In the genomic region with DNA sequence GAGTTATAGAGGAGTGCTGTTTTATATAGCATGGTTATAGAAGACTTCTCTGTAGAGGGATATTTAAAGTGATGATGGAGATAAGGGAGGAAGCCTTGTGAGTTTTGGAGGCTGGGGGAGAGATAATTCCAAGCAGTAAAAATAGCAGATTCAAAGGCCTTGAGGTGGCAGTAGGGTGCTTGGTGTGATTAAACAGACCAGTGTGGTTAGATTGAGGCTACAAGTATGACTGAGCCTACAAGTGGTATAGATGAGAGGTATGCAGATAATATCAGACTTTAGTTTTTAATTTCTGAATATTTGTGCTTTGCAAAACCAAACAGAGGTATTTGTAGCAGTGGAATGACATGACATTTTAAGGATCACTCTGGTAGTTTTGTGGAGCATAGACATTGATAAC, we compare ENCODE assay signal across 13 cellular contexts. TPM values are rescaled to one million over a fixed set of nuclear protein-coding genes. Genes with fewer than 3 reads are reported as not detected.
A peak's percentile ranks its signal among the peaks of the same experiment; 100 is the strongest.
DNase-seq lines count a peak whose midpoint lies in the region; ATAC-seq and TF ChIP-seq lines count a peak whose summit lies in the region.
"Had no signal": no experiment of that assay in that cellular context is flagged by ENCODE, and none has a peak within 500 bp of the region (broad histone marks: within the 10 kb centered on the region; RNA-seq: fewer than 3 reads in every experiment).

No MANE protein-coding gene starts in this region.

- POLR2A ChIA-PET in PC-3 (lab: Charles Lee; ENCODE audit: unreplicated experiment): no interaction called here

- TF ChIP-seq CTCF in PC-3 (conservative IDR thresholded peaks at IDR 0.05; ENCODE audit: low read depth, low read length) (no peak), fibroblast of lung (conservative IDR thresholded peaks at IDR 0.05 in 1 of 2, IDR thresholded peaks at IDR 0.05 in 1 of 2; ENCODE audit: low read depth in 1 of 2, low read length in 2 of 2) (no peak), tibial artery (IDR thresholded peaks at IDR 0.05) (no peak)

- no peak overlapping the region for H2AFZ ChIP-seq in PC-3 (ENCODE audit: low read length)
- H2AFZ ChIP-seq in fibroblast of lung (ENCODE audit: low read length): no peak overlapping the region
- H2AFZ ChIP-seq in trophoblast cell (ENCODE audit: insufficient read depth, low read length, poor library complexity): no peak overlapping the region

- BruUV-seq in PC-3 (replicated peaks; lab: Mats Ljungman, UMichigan): no TSS peak

- no peaks in the 10 kb centered on the region for H3K9me2 ChIP-seq in PC-3 (replicated peaks; ENCODE audit: low read length)

- no peak overlapping the region for H4K91ac ChIP-seq in trophoblast cell (ENCODE audit: low read depth, low read length)

- no peak overlapping the region for H3K9ac ChIP-seq in PC-3 (ENCODE audit: low read length)
- H3K9ac ChIP-seq in fibroblast of lung (ENCODE audit: insufficient read depth, low read length): no peak overlapping the region
- no peak overlapping the region for H3K9ac ChIP-seq in trophoblast cell (ENCODE audit: low read length)
- H3K9ac ChIP-seq: BLaER1 treated with 17β-estradiol and CSF1 and Interleukin-3, amounts not matched to agents 10 nM and 100 nM had no signal

- no peak overlapping the region for H2BK12ac ChIP-seq in trophoblast cell (ENCODE audit: low read length)

- H3K36me3 ChIP-seq in PC-3 (ENCODE audit: low read depth, low read length) (no peaks in the 10 kb centered on the region; the same call in 1 of the 2 replicates), fibroblast of lung (ENCODE audit: control insufficient read depth, insufficient read depth, low read length) (no peaks in the 10 kb centered on the region), trophoblast cell (ENCODE audit: control insufficient read depth in 1 of 2, insufficient read depth in 2 of 2, low read length in 2 of 2) (peaks cover 0 to 2% of the 10 kb centered on the region in 2 experiments), tibial artery (peaks cover 0 to 3% (median 0%) of the 10 kb centered on the region in 3 donors)
- H3K36me3 ChIP-seq: lower lobe of right lung had no signal

- no peaks in the 10 kb centered on the region for H3K79me1 ChIP-seq in trophoblast cell (ENCODE audit: low read length)

- H3K9me3 ChIP-seq in PC-3 (ENCODE audit: low read length): no peaks in the 10 kb centered on the region
- no peaks in the 10 kb centered on the region for H3K9me3 ChIP-seq in fibroblast of lung (ENCODE audit: control insufficient read depth, insufficient read depth, low read depth, low read length)
- H3K9me3 ChIP-seq in trophoblast cell (ENCODE audit: insufficient read depth, low read depth, low read length): no peaks in the 10 kb centered on the region
- H3K9me3 ChIP-seq in tibial artery: no peaks in the 10 kb centered on the region
- H3K9me3 ChIP-seq: BLaER1 treated with 17β-estradiol and CSF1 and Interleukin-3, amounts not matched to agents 10 nM and 100 nM; lower lobe of right lung had no signal

- H4K8ac ChIP-seq in trophoblast cell (ENCODE audit: low read depth, low read length): no peak overlapping the region

- no peak for DNase-seq in PC-3
- DNase-seq in fibroblast of lung (ENCODE audit: low read depth in 2 of 2): peak; percentile 14 to 42
- no peak for DNase-seq in trophoblast cell
- DNase-seq in NCI-H2227 treated with DMSO at 0.1 percent for 48 hours (lab: John Stamatoyannopoulos, UW): no peak
- no peak for DNase-seq in posterior cingulate gyrus
- no peak for DNase-seq in tibial artery
- DNase-seq: HFFc6, lower lobe of right lung, NCI-H1930, SIG-M5 had no signal

- no peak overlapping the region for H3K18ac ChIP-seq in trophoblast cell (ENCODE audit: low read length)

- H2BK5ac ChIP-seq in trophoblast cell (ENCODE audit: low read depth, low read length, poor library complexity): no peak overlapping the region

- H2BK120ac ChIP-seq in trophoblast cell (ENCODE audit: insufficient read depth, low read length, poor library complexity): no peak overlapping the region

- no peaks in the 10 kb centered on the region for H3K4me1 ChIP-seq in PC-3 (ENCODE audit: insufficient read depth, low read length)
- H3K4me1 ChIP-seq in fibroblast of lung (ENCODE audit: control insufficient read depth, extremely low read depth, insufficient read depth, low read length): no peaks in the 10 kb centered on the region
- peaks cover 0 to 2% of the 10 kb centered on the region in 2 experiments for H3K4me1 ChIP-seq in trophoblast cell (ENCODE audit: control insufficient read depth in 1 of 2, insufficient read depth in 2 of 2, low read length in 2 of 2)
- H3K4me1 ChIP-seq in tibial artery: no peaks in the 10 kb centered on the region
- H3K4me1 ChIP-seq: BLaER1 treated with 17β-estradiol and CSF1 and Interleukin-3, amounts not matched to agents 10 nM and 100 nM; lower lobe of right lung had no signal

- no peak overlapping the region for H3K4me3 ChIP-seq in PC-3 (ENCODE audit: low read length)
- no peak overlapping the region for H3K4me3 ChIP-seq in fibroblast of lung (replicated peaks in 1 of 4; ENCODE audit: control extremely low read depth in 1 of 4, insufficient read depth in 1 of 4, low read depth in 3 of 4, low read length in 4 of 4)
- no peak overlapping the region for H3K4me3 ChIP-seq in trophoblast cell (ENCODE audit: low read depth, low read length)
- H3K4me3 ChIP-seq in tibial artery: no peak overlapping the region
- H3K4me3 ChIP-seq: BLaER1 treated with 17β-estradiol and CSF1 and Interleukin-3, amounts not matched to agents 10 nM and 100 nM; lower lobe of right lung had no signal

- H4K12ac ChIP-seq in trophoblast cell (ENCODE audit: low read depth, low read length): no peak overlapping the region

- H4K20me1 ChIP-seq in PC-3 (ENCODE audit: low read length) (no peaks in the 10 kb centered on the region), fibroblast of lung (ENCODE audit: control insufficient read depth, extremely low read depth, insufficient read depth, low read length) (no peaks in the 10 kb centered on the region)

- H3F3A ChIP-seq in PC-3 (ENCODE audit: low read length, unreplicated experiment): no peaks in the 10 kb centered on the region

- H3K4me2 ChIP-seq in PC-3 (ENCODE audit: low read length): no peak overlapping the region
- no peak overlapping the region for H3K4me2 ChIP-seq in fibroblast of lung (ENCODE audit: extremely low read depth, insufficient read depth, low read length)
- no peak overlapping the region for H3K4me2 ChIP-seq in trophoblast cell (ENCODE audit: low read length)
- H3K4me2 ChIP-seq: BLaER1 treated with 17β-estradiol and CSF1 and Interleukin-3, amounts not matched to agents 10 nM and 100 nM had no signal

- no peak overlapping the region for H3K23ac ChIP-seq in trophoblast cell (ENCODE audit: low read length)

- CTCF ChIA-PET in PC-3 (lab: Charles Lee): no interaction called here

- intact Hi-C loops in PC-3 (cut with micrococcal nuclease) (loop anchor here (5.0 kb wide), 1 partner anchor 111 kb away; no protein-coding TSS in a partner anchor), posterior cingulate gyrus (cut with DNase I) (no loop called here), tibial artery (cut with DNase I; ENCODE audit: low total_unique reads) (no loop called here)

- H3K27ac ChIP-seq in PC-3 (ENCODE audit: low read length) (no peak overlapping the region), fibroblast of lung (ENCODE audit: insufficient read depth, low read length) (no peak overlapping the region), trophoblast cell (ENCODE audit: low read depth, low read length) (no peak overlapping the region), tibial artery (no peak overlapping the region)
- H3K27ac ChIP-seq: BLaER1 treated with 17β-estradiol and CSF1 and Interleukin-3, amounts not matched to agents 10 nM and 100 nM; lower lobe of right lung had no signal

- ATAC-seq in GM18520 (IDR thresholded peaks at IDR 0.05; ENCODE audit: unreplicated experiment) (peak; percentile 61), HG02642 (IDR thresholded peaks at IDR 0.05; ENCODE audit: poor library complexity, unreplicated experiment) (peak; percentile 57), PC-3 (0 out of 2 replicates have a peak, but pooled peaks have one; percentile 35)
- ATAC-seq: lower lobe of right lung had no signal

- no peak overlapping the region for H3K14ac ChIP-seq in trophoblast cell (ENCODE audit: low read length)

- H3K4ac ChIP-seq in trophoblast cell (ENCODE audit: low read depth, low read length): no peak overlapping the region

- H2AK5ac ChIP-seq in trophoblast cell (ENCODE audit: low read length): no peak overlapping the region

- H3K79me2 ChIP-seq in PC-3 (ENCODE audit: low read length) (no peaks in the 10 kb centered on the region), fibroblast of lung (ENCODE audit: control insufficient read depth, insufficient read depth, low read length) (no peaks in the 10 kb centered on the region), trophoblast cell (ENCODE audit: control insufficient read depth, insufficient read depth, low read length, poor library complexity) (no peaks in the 10 kb centered on the region)

- H3K27me3 ChIP-seq in PC-3 (ENCODE audit: low read length) (no peaks in the 10 kb centered on the region), fibroblast of lung (ENCODE audit: control insufficient read depth, insufficient read depth, low read length) (no peaks in the 10 kb centered on the region), trophoblast cell (ENCODE audit: insufficient read depth, low read length) (no peaks in the 10 kb centered on the region), tibial artery (no peaks in the 10 kb centered on the region)
- H3K27me3 ChIP-seq: BLaER1 treated with 17β-estradiol and CSF1 and Interleukin-3, amounts not matched to agents 10 nM and 100 nM had no signal

RNA-seq across cellular contexts. Expression of a gene that starts 20.3 kb away (rescaled TPM):
- total RNA-seq in PC-3 (2014; rRNA removed) (11.7 and 15.6 TPM in 2 replicates), fibroblast of lung (3.1 and 4.3 TPM in 2 replicates)
- polyA plus RNA-seq in fibroblast of lung: 2.2 and 3.5 TPM in 2 replicates
- 1.5 and 2.3 TPM in 2 replicates for polyA plus RNA-seq in fibroblast of lung (2012)
- 0.94 and 4.9 TPM in 2 replicates for polyA minus RNA-seq in fibroblast of lung (ENCODE audit: low replicate concordance)
- polyA plus RNA-seq in trophoblast cell (2013): 3.1 and 3.2 TPM in 2 replicates

RNA-seq across cellular contexts. Expression of a gene that starts 21.8 kb away (rescaled TPM):
- 48.0 and 53.7 TPM in 2 replicates for total RNA-seq in PC-3 (2014; rRNA removed)
- 27.7 and 29.1 TPM in 2 replicates for total RNA-seq in fibroblast of lung
- 101 and 117 TPM in 2 replicates for polyA plus RNA-seq in fibroblast of lung
- 95.0 and 102 TPM in 2 replicates for polyA plus RNA-seq in fibroblast of lung (2012)
- polyA minus RNA-seq in fibroblast of lung (ENCODE audit: low replicate concordance): 0.30 TPM in 1 of 2 replicates, not detected in the other
- 81.0 and 85.4 TPM in 2 replicates for polyA plus RNA-seq in trophoblast cell (2013)

Comparison
In these comparisons a context has a peak if more than half of its experiments do, and no peak if none do; other contexts are left out.
1. DNase-seq: peak in fibroblast of lung (2 of 2); none in PC-3 (single experiment), trophoblast cell (0 of 2), NCI-H2227 treated with DMSO at 0.1 percent for 48 hours (single experiment), posterior cingulate gyrus (0 of 10) and tibial artery (0 of 2).
2. Peak in every context shown above with its lines, with median percentiles within 50 percentile points of each other: ATAC-seq.